In genomic region chr11:12179019-12179418, GRCh38 we compare ENCODE assay signal across 10 cellular contexts.
A peak's percentile ranks its signal among the peaks of the same experiment; 100 is the strongest.
DNase-seq lines count a peak whose midpoint lies in the region; ATAC-seq and TF ChIP-seq lines count a peak whose summit lies in the region.
"Had no signal": no experiment of that assay in that cellular context is flagged by ENCODE, and none has a peak within 500 bp of the region (broad histone marks: within the 10 kb centered on the region; RNA-seq: fewer than 3 reads in every experiment).

No MANE protein-coding gene starts in this region.

- POLR2A ChIA-PET in activated CD4-positive, alpha-beta T cell treated with anti-CD3 and anti-CD28 coated beads, Interleukin-2, amount 10 ng/mL, durations not matched to agents 7 days and 5 days (lab: Charles Lee): interaction anchor here (1.7 kb wide), 1 partner anchor 70 kb away, joined by 3 read pairs; no protein-coding TSS in a partner anchor
- POLR2A ChIA-PET in activated CD8-positive, alpha-beta T cell treated with anti-CD3 and anti-CD28 coated beads for 36 hours (lab: Charles Lee): interaction anchor here (0.8 to 2.2 kb wide), 6 partner anchors 9 to 57 kb away, joined by 3 to 12 read pairs (median 4); no protein-coding TSS in a partner anchor

- peak overlapping the region; percentile 77 for H3K27ac Mint-ChIP-seq in activated CD4-positive, alpha-beta T cell treated with anti-CD3 and anti-CD28 coated beads, Interleukin-2, amount 10 ng/mL, durations not matched to agents 7 days and 5 days
- peak overlapping the region; percentile 40 for H3K27ac Mint-ChIP-seq in activated CD8-positive, alpha-beta T cell treated with anti-CD3 and anti-CD28 coated beads for 36 hours

- intact Hi-C loops in activated CD8-positive, alpha-beta T cell treated with anti-CD3 and anti-CD28 coated beads for 36 hours (cut with micrococcal nuclease): no loop called here
- intact Hi-C loops in left ventricle myocardium superior (cut with micrococcal nuclease): no loop called here
- intact Hi-C loops in tibial artery (cut with DNase I; ENCODE audit: low total_unique reads): no loop called here

- no peak for ATAC-seq in activated CD8-positive, alpha-beta T cell treated with anti-CD3 and anti-CD28 coated beads for 36 hours
- ATAC-seq in left ventricle myocardium superior (peak; percentile 30), HG03469 (IDR thresholded peaks at IDR 0.05; ENCODE audit: unreplicated experiment) (no peak)
- ATAC-seq: naive thymus-derived CD8-positive, alpha-beta T cell had no signal

- H3K36me3 Mint-ChIP-seq in activated CD4-positive, alpha-beta T cell treated with anti-CD3 and anti-CD28 coated beads, Interleukin-2, amount 10 ng/mL, durations not matched to agents 7 days and 5 days (ENCODE audit: low read depth): peaks cover 23% of the 10 kb centered on the region
- peaks cover 35% of the 10 kb centered on the region for H3K36me3 Mint-ChIP-seq in activated CD8-positive, alpha-beta T cell treated with anti-CD3 and anti-CD28 coated beads for 36 hours (ENCODE audit: low read depth)
- H3K36me3 Mint-ChIP-seq: naive thymus-derived CD8-positive, alpha-beta T cell had no signal

- TF ChIP-seq CTCF in activated CD8-positive, alpha-beta T cell treated with anti-CD3 and anti-CD28 coated beads for 36 hours (IDR thresholded peaks at IDR 0.05): no peak
- TF ChIP-seq CTCF in tibial artery (IDR thresholded peaks at IDR 0.05): no peak

- H3K36me3 ChIP-seq in tibial artery: no peaks in the 10 kb centered on the region
- H3K36me3 ChIP-seq: BLaER1 had no signal

- peaks cover 64% of the 10 kb centered on the region for H3K4me1 Mint-ChIP-seq in activated CD4-positive, alpha-beta T cell treated with anti-CD3 and anti-CD28 coated beads, Interleukin-2, amount 10 ng/mL, durations not matched to agents 7 days and 5 days
- peaks cover 54% of the 10 kb centered on the region for H3K4me1 Mint-ChIP-seq in activated CD8-positive, alpha-beta T cell treated with anti-CD3 and anti-CD28 coated beads for 36 hours (ENCODE audit: low read depth)

- CTCF ChIA-PET in activated CD4-positive, alpha-beta T cell treated with anti-CD3 and anti-CD28 coated beads, Interleukin-2, amount 10 ng/mL, durations not matched to agents 7 days and 5 days (lab: Charles Lee): interaction anchor here (1.1 to 2.3 kb wide), 8 partner anchors 11 to 91 kb away, joined by 3 to 19 read pairs (median 4); no protein-coding TSS in a partner anchor
- CTCF ChIA-PET in activated CD8-positive, alpha-beta T cell treated with anti-CD3 and anti-CD28 coated beads for 36 hours (lab: Charles Lee): interaction anchor here (1.0 to 1.5 kb wide), 6 partner anchors 9 to 46 kb away, joined by 3 to 4 read pairs (median 3); no protein-coding TSS in a partner anchor

- no peak overlapping the region for H3K4me3 ChIP-seq in tibial artery
- H3K4me3 ChIP-seq: BLaER1 had no signal

- no peak overlapping the region for H3K4me3 Mint-ChIP-seq in activated CD4-positive, alpha-beta T cell treated with anti-CD3 and anti-CD28 coated beads, Interleukin-2, amount 10 ng/mL, durations not matched to agents 7 days and 5 days
- no peak overlapping the region for H3K4me3 Mint-ChIP-seq in activated CD8-positive, alpha-beta T cell treated with anti-CD3 and anti-CD28 coated beads for 36 hours

- H3K27me3 ChIP-seq in tibial artery: no peaks in the 10 kb centered on the region
- H3K27me3 ChIP-seq: BLaER1 had no signal

- H3K4me1 ChIP-seq in tibial artery: peaks cover 0 to 99% (median 52%) of the 10 kb centered on the region in 4 donors

- H3K9me3 ChIP-seq in tibial artery: no peaks in the 10 kb centered on the region
- H3K9me3 ChIP-seq: BLaER1 had no signal

- H3K27me3 Mint-ChIP-seq in activated CD4-positive, alpha-beta T cell treated with anti-CD3 and anti-CD28 coated beads, Interleukin-2, amount 10 ng/mL, durations not matched to agents 7 days and 5 days: no peaks in the 10 kb centered on the region
- H3K27me3 Mint-ChIP-seq in activated CD8-positive, alpha-beta T cell treated with anti-CD3 and anti-CD28 coated beads for 36 hours: no peaks in the 10 kb centered on the region
- H3K27me3 Mint-ChIP-seq: naive thymus-derived CD8-positive, alpha-beta T cell had no signal

- H3K27ac ChIP-seq in tibial artery: peak overlapping the region; percentile 74 to 91
- H3K27ac ChIP-seq: BLaER1 had no signal

- no peaks in the 10 kb centered on the region for H3K9me3 Mint-ChIP-seq in activated CD4-positive, alpha-beta T cell treated with anti-CD3 and anti-CD28 coated beads, Interleukin-2, amount 10 ng/mL, durations not matched to agents 7 days and 5 days
- peaks cover 11% of the 10 kb centered on the region for H3K9me3 Mint-ChIP-seq in activated CD8-positive, alpha-beta T cell treated with anti-CD3 and anti-CD28 coated beads for 36 hours
- H3K9me3 Mint-ChIP-seq: naive thymus-derived CD8-positive, alpha-beta T cell had no signal

- DNase-seq in activated CD4-positive, alpha-beta T cell treated with anti-CD3 and anti-CD28 coated beads, Interleukin-2, amount 10 ng/mL, durations not matched to agents 7 days and 5 days: no peak
- DNase-seq in activated CD4-positive, alpha-beta T cell treated with anti-CD3 and anti-CD28 coated beads, Interleukin-2, amount 50 U/mL, for 4 hours: no peak
- DNase-seq in activated CD8-positive, alpha-beta T cell treated with anti-CD3 and anti-CD28 coated beads for 36 hours: no peak
- DNase-seq in left ventricle myocardium superior: no peak
- DNase-seq in tibial artery: no peak
- no peak for DNase-seq in NCI-H1694 (lab: John Stamatoyannopoulos, UW)
- no peak for DNase-seq in anterior cingulate cortex (lab: John Stamatoyannopoulos, UW)
- DNase-seq: naive thymus-derived CD8-positive, alpha-beta T cell had no signal
